In the genomic region with DNA sequence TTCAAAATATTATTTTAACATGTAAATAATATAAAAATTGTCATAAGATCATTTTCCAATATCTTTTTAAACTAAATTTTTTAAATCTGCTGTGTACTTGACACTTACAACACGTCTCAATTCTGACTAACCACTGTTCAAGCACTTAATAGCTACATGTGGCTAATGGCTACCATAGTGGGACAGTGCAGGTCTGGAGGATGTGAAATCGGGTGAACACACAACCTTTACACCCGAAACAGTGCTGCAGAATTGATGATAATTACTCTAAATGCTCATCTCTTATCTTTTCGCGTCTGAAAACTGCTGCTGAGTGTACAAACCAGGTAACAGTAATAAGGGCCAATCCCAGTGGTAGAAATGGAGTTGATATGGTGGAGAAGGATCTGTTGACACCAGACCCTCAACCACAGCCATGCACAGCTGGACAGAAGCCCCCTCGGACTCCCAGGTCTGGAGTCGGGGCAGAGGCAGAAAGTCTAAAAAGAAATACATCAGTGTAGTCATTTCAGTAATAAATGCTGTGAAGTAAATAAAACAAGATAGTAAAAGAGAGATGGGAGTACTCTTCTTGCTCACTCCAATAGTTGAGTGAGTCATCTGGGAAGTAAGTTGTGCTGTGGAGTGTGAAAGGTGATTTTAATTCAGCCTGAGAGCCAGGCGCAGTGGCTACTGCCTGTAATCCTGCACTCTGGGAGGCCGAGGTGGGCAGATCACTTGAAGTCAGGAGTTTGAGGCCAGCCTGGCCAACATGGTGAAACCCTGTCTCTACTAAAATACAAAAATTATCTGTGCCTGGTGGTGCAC, we compare ENCODE assay signal across 10 cellular contexts.
DNase-seq lines count a peak whose midpoint lies in the region; ATAC-seq and TF ChIP-seq lines count a peak whose summit lies in the region.
"Had no signal": no experiment of that assay in that cellular context is flagged by ENCODE, and none has a peak within 500 bp of the region (broad histone marks: within the 10 kb centered on the region; RNA-seq: fewer than 3 reads in every experiment).

No MANE protein-coding gene starts in this region.

- H4K20me1 ChIP-seq in GM23338 (replicated peaks; ENCODE audit: insufficient read depth) (no peaks in the 10 kb centered on the region), PC-3 (ENCODE audit: low read length) (no peaks in the 10 kb centered on the region)

- H3K79me2 ChIP-seq in GM23338 (replicated peaks; ENCODE audit: insufficient read depth) (no peaks in the 10 kb centered on the region), PC-3 (ENCODE audit: low read length) (peaks cover 25% of the 10 kb centered on the region)

- H3F3A ChIP-seq in GM23338 (replicated peaks; ENCODE audit: low read depth): no peaks in the 10 kb centered on the region
- no peaks in the 10 kb centered on the region for H3F3A ChIP-seq in PC-3 (ENCODE audit: low read length, unreplicated experiment)

- BruUV-seq in PC-3 (replicated peaks; lab: Mats Ljungman, UMichigan): no TSS peak

- H3K9me2 ChIP-seq in GM23338 (ENCODE audit: insufficient read depth): peaks cover 3% of the 10 kb centered on the region; the same call in 1 of the 2 replicates
- H3K9me2 ChIP-seq in PC-3 (replicated peaks; ENCODE audit: low read length): no peaks in the 10 kb centered on the region

- H3K4me2 ChIP-seq in GM23338: no peak overlapping the region
- H3K4me2 ChIP-seq in PC-3 (ENCODE audit: low read length): no peak overlapping the region

- peaks cover 37% of the 10 kb centered on the region for H3K4me1 Mint-ChIP-seq in GM23338
- H3K4me1 Mint-ChIP-seq in nephron progenitor cell: peaks cover 23% of the 10 kb centered on the region
- H3K4me1 Mint-ChIP-seq in T-cell: no peaks in the 10 kb centered on the region

- H3K36me3 Mint-ChIP-seq in GM23338 (ENCODE audit: low read depth): peaks cover 14% of the 10 kb centered on the region; the same call in 2 of the 3 replicates
- H3K36me3 Mint-ChIP-seq in nephron progenitor cell (ENCODE audit: low read depth): peaks cover 73% of the 10 kb centered on the region
- H3K36me3 Mint-ChIP-seq in T-cell: peaks cover 3% of the 10 kb centered on the region

- H3K27ac Mint-ChIP-seq in GM23338 (0 out of 2 replicates have a peak overlapping the region, but pooled peaks have one; percentile 40), nephron progenitor cell (peak overlapping the region; percentile 93), T-cell (no peak overlapping the region)

- H3K36me3 ChIP-seq in GM23338 (ENCODE audit: insufficient read depth): no peaks in the 10 kb centered on the region
- no peaks in the 10 kb centered on the region; the same call in 1 of the 2 replicates for H3K36me3 ChIP-seq in PC-3 (ENCODE audit: low read depth, low read length)
- H3K36me3 ChIP-seq: colonic mucosa had no signal

- H2AFZ ChIP-seq in GM23338 (no peak overlapping the region), PC-3 (ENCODE audit: low read length) (no peak overlapping the region)

- POLR2A ChIA-PET in PC-3 (lab: Charles Lee; ENCODE audit: unreplicated experiment): no interaction called here
- POLR2A ChIA-PET in T-cell (lab: Charles Lee): no interaction called here

- H3K27me3 Mint-ChIP-seq in GM23338 (ENCODE audit: insufficient read depth, low read depth, poor library complexity) (peaks cover 5% of the 10 kb centered on the region), nephron progenitor cell (ENCODE audit: low read depth, poor library complexity) (no peaks in the 10 kb centered on the region), T-cell (peaks cover 0 to 4% of the 10 kb centered on the region in 2 donors)

- no peak overlapping the region for H3K4me3 ChIP-seq in GM23338
- H3K4me3 ChIP-seq in PC-3 (ENCODE audit: low read length): no peak overlapping the region
- H3K4me3 ChIP-seq: colonic mucosa had no signal

- DNase-seq in GM23338 (ENCODE audit: low spot score): no peak
- DNase-seq in PC-3: no peak
- DNase-seq in nephron progenitor cell: no peak
- DNase-seq in activated naive CD4-positive, alpha-beta T cell treated with Interleukin-2 at 50 U/mL for 16 hours: no peak
- DNase-seq in NCI-H1436 (lab: John Stamatoyannopoulos, UW): no peak
- DNase-seq in T-cell: no peak
- DNase-seq in activated effector memory CD4-positive, alpha-beta T cell treated with anti-CD3 and anti-CD28 coated beads, Interleukin-2, amount 50 U/mL, for 16 hours: no peak
- DNase-seq: colonic mucosa had no signal

- ATAC-seq in GM18511 (IDR thresholded peaks at IDR 0.05; ENCODE audit: unreplicated experiment) (peak; percentile 97), GM23338 (no peak), PC-3 (peak; percentile 57), T-cell (replicated peaks in 1 of 4) (no peak)
- ATAC-seq: Panc1 had no signal

- no peaks in the 10 kb centered on the region for H3K9me3 ChIP-seq in PC-3 (ENCODE audit: low read length)
- H3K9me3 ChIP-seq: colonic mucosa had no signal

- H3K4me1 ChIP-seq in GM23338 (ENCODE audit: insufficient read depth) (peaks cover 8% of the 10 kb centered on the region), PC-3 (ENCODE audit: insufficient read depth, low read length) (no peaks in the 10 kb centered on the region; the same call in 1 of the 2 replicates)
- H3K4me1 ChIP-seq: colonic mucosa had no signal

- H3K9me3 Mint-ChIP-seq in GM23338 (no peaks in the 10 kb centered on the region), nephron progenitor cell (no peaks in the 10 kb centered on the region), T-cell (peaks cover 0 to 2% (median 0%) of the 10 kb centered on the region in 3 donors)

- H3K4me3 Mint-ChIP-seq in GM23338 (no peak overlapping the region), nephron progenitor cell (no peak overlapping the region), T-cell (no peak overlapping the region)

- H3K9ac ChIP-seq in PC-3 (ENCODE audit: low read length): no peak overlapping the region

- intact Hi-C loops in PC-3 (cut with micrococcal nuclease): no loop called here

- H3K27ac ChIP-seq in GM23338 (ENCODE audit: low read depth) (no peak overlapping the region), PC-3 (ENCODE audit: low read length) (no peak overlapping the region)
- H3K27ac ChIP-seq: colonic mucosa had no signal

- CTCF ChIA-PET in PC-3 (lab: Charles Lee): no interaction called here
- CTCF ChIA-PET in T-cell (lab: Charles Lee): interaction anchor here (0.6 kb wide), 2 partner anchors 142 to 212 kb away, joined by 3 read pairs; no protein-coding TSS in a partner anchor

- H3K27me3 ChIP-seq in GM23338 (ENCODE audit: insufficient read depth) (no peaks in the 10 kb centered on the region), PC-3 (ENCODE audit: low read length) (no peaks in the 10 kb centered on the region)
- H3K27me3 ChIP-seq: colonic mucosa had no signal

- TF ChIP-seq CTCF in GM23338 (conservative IDR thresholded peaks at IDR 0.05; ENCODE audit: low read depth in 2 of 2) (no peak), PC-3 (conservative IDR thresholded peaks at IDR 0.05; ENCODE audit: low read depth, low read length) (no peak), nephron progenitor cell (IDR thresholded peaks at IDR 0.05) (no peak)

TF ChIP-seq in GM23338, 12 proteins besides CTCF, POLR2A, EP300 and RAD21 (continues in another document):
- no peak for TF ChIP-seq EZH2 (IDR thresholded peaks at IDR 0.05; ENCODE audit: low read depth, unreplicated experiment)
- no peak for TF ChIP-seq CREB1 (CRISPR knock-in tag; IDR thresholded peaks at IDR 0.05; ENCODE audit: low read depth)

Comparison
In these comparisons a context has a peak if more than half of its experiments do, and no peak if none do; other contexts are left out.
1. ATAC-seq: peak in GM18511 (single experiment) and PC-3 (single experiment); none in GM23338 (single experiment) and T-cell (0 of 4).
2. H3K27ac Mint-ChIP-seq: peak in GM23338 (single experiment) and nephron progenitor cell (single experiment); none in T-cell (0 of 2).